In the genomic region with DNA sequence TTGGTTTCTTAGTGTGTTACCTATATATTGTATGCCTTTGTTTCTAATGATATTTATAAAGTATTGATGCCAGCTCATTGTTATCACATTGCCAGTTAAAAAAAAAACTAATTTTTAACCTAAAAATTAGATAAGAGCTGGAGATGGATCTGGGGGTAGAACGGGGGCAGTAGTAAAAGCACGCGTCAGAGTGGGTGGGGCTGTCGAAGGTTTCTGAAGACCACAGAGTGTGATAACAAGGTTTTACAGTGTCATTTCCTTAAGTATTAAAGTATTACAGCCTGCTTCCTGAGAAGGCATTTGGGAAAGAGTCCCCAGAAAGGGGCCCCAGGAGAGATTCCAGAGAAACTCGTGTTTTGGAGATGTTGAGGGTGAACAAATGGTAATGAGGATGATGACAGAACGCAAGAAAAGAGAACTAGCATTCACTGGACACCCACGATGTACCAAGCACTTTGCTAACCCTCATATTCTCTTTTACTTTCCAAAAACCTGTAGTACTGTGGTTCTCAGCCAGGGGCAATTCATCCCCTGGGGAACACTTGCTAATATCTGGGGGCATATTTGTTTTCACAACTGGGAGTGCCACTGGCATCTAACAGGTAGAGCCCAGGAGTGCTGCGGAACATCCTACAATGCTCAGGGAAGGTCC, we compare ENCODE assay signal across 4 cellular contexts. TPM values are rescaled to one million over a fixed set of nuclear protein-coding genes. Genes with fewer than 3 reads are reported as not detected.
"Had no signal": no experiment of that assay in that cellular context is flagged by ENCODE, and none has a peak within 500 bp of the region (broad histone marks: within the 10 kb centered on the region; RNA-seq: fewer than 3 reads in every experiment).

No MANE protein-coding gene starts in this region.

RNA-seq across cellular contexts. Expression of a gene that starts 30.4 kb away (rescaled TPM):
- total RNA-seq: activated CD4-positive, alpha-beta memory T cell treated with anti-CD3 and anti-CD28 coated beads for 36 hours; chondrocyte; MCF 10A had no signal

RNA-seq across cellular contexts. Expression of a gene that starts 51.0 kb away (rescaled TPM):
- total RNA-seq: activated B cell treated with CpG ODN at 0.5 μM for 24 hours; activated CD4-positive, alpha-beta memory T cell treated with anti-CD3 and anti-CD28 coated beads for 36 hours; chondrocyte; MCF 10A had no signal
